Comparison of ENCODE assay signal across 32 cellular contexts in genomic region chr2:108384662-108385393, GRCh38. TPM values are rescaled to one million over a fixed set of nuclear protein-coding genes. Genes with fewer than 3 reads are reported as not detected.
"Had no signal": no experiment of that assay in that cellular context is flagged by ENCODE, and none has a peak within 500 bp of the region (broad histone marks: within the 10 kb centered on the region; RNA-seq: fewer than 3 reads in every experiment).

No MANE protein-coding gene starts in this region.

- H3K36me3 Mint-ChIP-seq: activated naive CD8-positive, alpha-beta T cell; natural killer cell treated with Interleukin-12 subunit alpha and Interleukin-12 subunit beta and Interleukin-15 and Interleukin-18, amount 100 ng/mL, for 72 hours; stimulated activated naive B cell treated with anti-CD40 and anti-IgM and Interleukin-4, amounts not matched to agents 10 μg/mL and 1 μg/mL and 100 μg/mL, for 72 hours had no signal

- H3K27me3 ChIP-seq: cardiac muscle cell, heart left ventricle, left lung, neutrophil, ovary, sigmoid colon, suprapubic skin, tibial artery, upper lobe of right lung had no signal

- H3K9me3 ChIP-seq: heart left ventricle, left lung, lower lobe of right lung, mucosa of descending colon, neutrophil, ovary, sigmoid colon, suprapubic skin, upper lobe of right lung had no signal

- H3K9me3 Mint-ChIP-seq: brain; effector memory CD8-positive, alpha-beta T cell; natural killer cell treated with Interleukin-12 subunit alpha and Interleukin-12 subunit beta and Interleukin-15 and Interleukin-18, amount 100 ng/mL, for 72 hours; stimulated activated naive B cell treated with anti-CD40 and anti-IgM and Interleukin-4, amounts not matched to agents 10 μg/mL and 1 μg/mL and 100 μg/mL, for 72 hours had no signal

- H3K4me3 Mint-ChIP-seq: activated naive CD8-positive, alpha-beta T cell; brain; effector memory CD8-positive, alpha-beta T cell; natural killer cell treated with Interleukin-12 subunit alpha and Interleukin-12 subunit beta and Interleukin-15 and Interleukin-18, amount 100 ng/mL, for 72 hours; stimulated activated naive B cell treated with anti-CD40 and anti-IgM and Interleukin-4, amounts not matched to agents 10 μg/mL and 1 μg/mL and 100 μg/mL, for 72 hours had no signal

- H3K4me1 ChIP-seq: left lung, lower lobe of right lung, sigmoid colon, suprapubic skin, tibial artery, upper lobe of right lung had no signal

- ATAC-seq: effector memory CD8-positive, alpha-beta T cell; heart left ventricle; left lung; lower lobe of right lung; mucosa of descending colon; upper lobe of right lung had no signal

- H3K27ac Mint-ChIP-seq: activated naive CD8-positive, alpha-beta T cell; brain; effector memory CD8-positive, alpha-beta T cell; natural killer cell treated with Interleukin-12 subunit alpha and Interleukin-12 subunit beta and Interleukin-15 and Interleukin-18, amount 100 ng/mL, for 72 hours; progenitor cell of endocrine pancreas; stimulated activated naive B cell treated with anti-CD40 and anti-IgM and Interleukin-4, amounts not matched to agents 10 μg/mL and 1 μg/mL and 100 μg/mL, for 72 hours had no signal

- H3K4me3 ChIP-seq: cardiac muscle cell, heart left ventricle, left lung, lower lobe of right lung, mucosa of descending colon, ovary, sigmoid colon, suprapubic skin, tibial artery, upper lobe of right lung had no signal

- H3K27me3 Mint-ChIP-seq: brain, progenitor cell of endocrine pancreas had no signal

- H3K27ac ChIP-seq: cardiac muscle cell, heart left ventricle, left lung, lower lobe of right lung, neutrophil, ovary, sigmoid colon, suprapubic skin, tibial artery, upper lobe of right lung had no signal

- DNase-seq: activated CD4-positive, alpha-beta T cell treated with anti-CD3 and anti-CD28 coated beads for 4 hours; activated CD4-positive, alpha-beta T cell treated with anti-CD3 and anti-CD28 coated beads, Interleukin-2, amount 50 U/mL, for 4 hours; activated CD4-positive, CD25-positive, alpha-beta regulatory T cell; activated CD8-positive, alpha-beta memory T cell treated with anti-CD3 and anti-CD28 coated beads for 24 hours; activated effector memory CD4-positive, alpha-beta T cell treated with Interleukin-2 at 50 U/mL for 16 hours; activated naive CD4-positive, alpha-beta T cell treated with Interleukin-2 at 50 U/mL for 16 hours; aorta; cerebellar nuclear complex; cortex of kidney; effector memory CD8-positive, alpha-beta T cell; erythroblast; heart left ventricle; left lung; lower lobe of right lung; mesendoderm; mucosa of descending colon; ovary; sigmoid colon; small intestine; stimulated activated CD4-positive, alpha-beta T cell treated with anti-CD3 and anti-CD28 coated beads, Interleukin-2, amount 100 ng/mL, for 24 hours; stimulated activated naive B cell treated with anti-CD40 and anti-IgM and Interleukin-4, amounts not matched to agents 10 μg/mL and 1 μg/mL and 100 μg/mL, for 72 hours; T-helper 1 cell; tibial artery; upper lobe of right lung had no signal

- FAIRE-seq: small intestine had no signal

- H3K36me3 ChIP-seq: cardiac muscle cell, neutrophil, ovary, sigmoid colon, suprapubic skin, upper lobe of right lung had no signal

RNA-seq across cellular contexts. Expression of gene SULT1C4, which starts 7.1 kb away (rescaled TPM):
- total RNA-seq: myocyte; natural killer cell treated with Interleukin-12 subunit alpha and Interleukin-12 subunit beta and Interleukin-15 and Interleukin-18, amount 100 ng/mL, for 72 hours had no signal
